In the genomic region with DNA sequence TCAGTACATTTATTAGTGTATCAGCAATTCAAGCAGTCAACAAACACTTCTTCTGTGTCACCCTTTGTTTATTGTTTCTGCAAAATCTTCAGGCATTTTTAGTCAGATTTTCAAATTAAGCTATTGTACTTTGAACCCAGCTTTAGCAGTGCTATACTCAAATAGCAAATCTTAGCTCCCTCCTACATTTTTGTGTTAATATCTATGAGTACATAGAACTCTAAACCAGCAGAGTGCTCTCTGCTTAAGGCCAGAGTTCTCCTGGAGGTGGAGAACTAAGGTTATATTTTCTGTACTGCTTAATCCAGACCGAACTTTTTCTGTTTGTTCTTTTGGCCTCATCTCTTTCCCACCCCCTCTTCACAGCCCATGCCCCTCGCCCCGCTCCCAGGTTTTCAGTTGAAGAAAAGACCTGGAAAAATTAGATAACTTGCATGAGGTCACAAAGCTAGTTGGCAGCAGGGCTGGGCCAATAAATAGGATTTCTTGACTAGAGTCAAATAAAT, we compare ENCODE assay signal across 1 cellular context.
TF ChIP-seq lines count a peak whose summit lies in the region.

No MANE protein-coding gene starts in this region.

TF ChIP-seq in HepG2, 621 proteins besides CTCF, POLR2A, EP300 and RAD21 (continues in another document):
- TF ChIP-seq SP4 (CRISPR knock-in tag; IDR thresholded peaks at IDR 0.05) (no peak), ZNF629 (CRISPR knock-in tag; conservative IDR thresholded peaks at IDR 0.05) (no peak), TEAD2 (CRISPR knock-in tag; IDR thresholded peaks at IDR 0.05) (no peak), PATZ1 (CRISPR knock-in tag; IDR thresholded peaks at IDR 0.05) (0 out of 2 replicates have a peak, but pooled peaks have one; percentile 40), SALL1 (CRISPR knock-in tag; IDR thresholded peaks at IDR 0.05) (no peak), JUND (CRISPR knock-in tag; IDR thresholded peaks at IDR 0.05) (no peak), TRIM22 (IDR thresholded peaks at IDR 0.05) (no peak), ZNF614 (CRISPR knock-in tag; IDR thresholded peaks at IDR 0.05; ENCODE audit: borderline replicate concordance) (peak; percentile 21; the same call in 1 of the 2 replicates), REXO4 (CRISPR knock-in tag; IDR thresholded peaks at IDR 0.05; ENCODE audit: borderline replicate concordance) (no peak), NCOR1 (IDR thresholded peaks at IDR 0.05; ENCODE audit: borderline replicate concordance, low read length) (peak; percentile 74), NR2F6 (IDR thresholded peaks at IDR 0.05) (0 out of 2 replicates have a peak, but pooled peaks have one; percentile 7), NR2F6 (CRISPR knock-in tag; IDR thresholded peaks at IDR 0.05) (no peak), MLXIP (CRISPR knock-in tag; IDR thresholded peaks at IDR 0.05; ENCODE audit: borderline replicate concordance) (no peak), SRSF9 (IDR thresholded peaks at IDR 0.05; ENCODE audit: borderline replicate concordance, insufficient read depth, low read depth, low read length, poor library complexity, severe bottlenecking) (no peak), FOXO1 (CRISPR knock-in tag; IDR thresholded peaks at IDR 0.05) (no peak), FOSL2 (CRISPR knock-in tag; IDR thresholded peaks at IDR 0.05) (no peak), HNF4G (IDR thresholded peaks at IDR 0.05; ENCODE audit: borderline replicate concordance, low read depth, low read length) (peak; percentile 59), HNF4G (CRISPR knock-in tag; IDR thresholded peaks at IDR 0.05; ENCODE audit: borderline replicate concordance, low read depth) (no peak), PRMT3 (CRISPR knock-in tag; IDR thresholded peaks at IDR 0.05; ENCODE audit: borderline replicate concordance, low read depth) (no peak), FLYWCH1 (CRISPR knock-in tag; IDR thresholded peaks at IDR 0.05) (no peak), ZNF33B (CRISPR knock-in tag; IDR thresholded peaks at IDR 0.05) (no peak), TAF15 (IDR thresholded peaks at IDR 0.05; ENCODE audit: low read depth, low read length, poor library complexity, severe bottlenecking) (no peak), ZNF572 (CRISPR knock-in tag; IDR thresholded peaks at IDR 0.05) (no peak), MAFK (conservative IDR thresholded peaks at IDR 0.05 in 1 of 2, IDR thresholded peaks at IDR 0.05 in 1 of 2; ENCODE audit: low read length in 2 of 2) (no peak), ZNF354B (CRISPR knock-in tag; IDR thresholded peaks at IDR 0.05) (no peak), MAZ (IDR thresholded peaks at IDR 0.05; ENCODE audit: borderline replicate concordance, low read depth, low read length) (no peak), MAZ (CRISPR knock-in tag; IDR thresholded peaks at IDR 0.05; ENCODE audit: low read depth) (no peak), ISX (CRISPR knock-in tag; conservative IDR thresholded peaks at IDR 0.05) (no peak), ZNF510 (CRISPR knock-in tag; IDR thresholded peaks at IDR 0.05; ENCODE audit: low read depth) (no peak), SSRP1 (CRISPR knock-in tag; IDR thresholded peaks at IDR 0.05) (no peak), SMAD3 (CRISPR knock-in tag; IDR thresholded peaks at IDR 0.05) (no peak), ATAD3A (CRISPR knock-in tag; IDR thresholded peaks at IDR 0.05) (no peak)
- TF ChIP-seq, protein P1, sequence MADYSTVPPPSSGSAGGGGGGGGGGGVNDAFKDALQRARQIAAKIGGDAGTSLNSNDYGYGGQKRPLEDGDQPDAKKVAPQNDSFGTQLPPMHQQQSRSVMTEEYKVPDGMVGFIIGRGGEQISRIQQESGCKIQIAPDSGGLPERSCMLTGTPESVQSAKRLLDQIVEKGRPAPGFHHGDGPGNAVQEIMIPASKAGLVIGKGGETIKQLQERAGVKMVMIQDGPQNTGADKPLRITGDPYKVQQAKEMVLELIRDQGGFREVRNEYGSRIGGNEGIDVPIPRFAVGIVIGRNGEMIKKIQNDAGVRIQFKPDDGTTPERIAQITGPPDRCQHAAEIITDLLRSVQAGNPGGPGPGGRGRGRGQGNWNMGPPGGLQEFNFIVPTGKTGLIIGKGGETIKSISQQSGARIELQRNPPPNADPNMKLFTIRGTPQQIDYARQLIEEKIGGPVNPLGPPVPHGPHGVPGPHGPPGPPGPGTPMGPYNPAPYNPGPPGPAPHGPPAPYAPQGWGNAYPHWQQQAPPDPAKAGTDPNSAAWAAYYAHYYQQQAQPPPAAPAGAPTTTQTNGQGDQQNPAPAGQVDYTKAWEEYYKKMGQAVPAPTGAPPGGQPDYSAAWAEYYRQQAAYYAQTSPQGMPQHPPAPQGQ (CRISPR knock-in tag; IDR thresholded peaks at IDR 0.05; ENCODE audit: borderline replicate concordance): no peak
- TF ChIP-seq, protein P2, sequence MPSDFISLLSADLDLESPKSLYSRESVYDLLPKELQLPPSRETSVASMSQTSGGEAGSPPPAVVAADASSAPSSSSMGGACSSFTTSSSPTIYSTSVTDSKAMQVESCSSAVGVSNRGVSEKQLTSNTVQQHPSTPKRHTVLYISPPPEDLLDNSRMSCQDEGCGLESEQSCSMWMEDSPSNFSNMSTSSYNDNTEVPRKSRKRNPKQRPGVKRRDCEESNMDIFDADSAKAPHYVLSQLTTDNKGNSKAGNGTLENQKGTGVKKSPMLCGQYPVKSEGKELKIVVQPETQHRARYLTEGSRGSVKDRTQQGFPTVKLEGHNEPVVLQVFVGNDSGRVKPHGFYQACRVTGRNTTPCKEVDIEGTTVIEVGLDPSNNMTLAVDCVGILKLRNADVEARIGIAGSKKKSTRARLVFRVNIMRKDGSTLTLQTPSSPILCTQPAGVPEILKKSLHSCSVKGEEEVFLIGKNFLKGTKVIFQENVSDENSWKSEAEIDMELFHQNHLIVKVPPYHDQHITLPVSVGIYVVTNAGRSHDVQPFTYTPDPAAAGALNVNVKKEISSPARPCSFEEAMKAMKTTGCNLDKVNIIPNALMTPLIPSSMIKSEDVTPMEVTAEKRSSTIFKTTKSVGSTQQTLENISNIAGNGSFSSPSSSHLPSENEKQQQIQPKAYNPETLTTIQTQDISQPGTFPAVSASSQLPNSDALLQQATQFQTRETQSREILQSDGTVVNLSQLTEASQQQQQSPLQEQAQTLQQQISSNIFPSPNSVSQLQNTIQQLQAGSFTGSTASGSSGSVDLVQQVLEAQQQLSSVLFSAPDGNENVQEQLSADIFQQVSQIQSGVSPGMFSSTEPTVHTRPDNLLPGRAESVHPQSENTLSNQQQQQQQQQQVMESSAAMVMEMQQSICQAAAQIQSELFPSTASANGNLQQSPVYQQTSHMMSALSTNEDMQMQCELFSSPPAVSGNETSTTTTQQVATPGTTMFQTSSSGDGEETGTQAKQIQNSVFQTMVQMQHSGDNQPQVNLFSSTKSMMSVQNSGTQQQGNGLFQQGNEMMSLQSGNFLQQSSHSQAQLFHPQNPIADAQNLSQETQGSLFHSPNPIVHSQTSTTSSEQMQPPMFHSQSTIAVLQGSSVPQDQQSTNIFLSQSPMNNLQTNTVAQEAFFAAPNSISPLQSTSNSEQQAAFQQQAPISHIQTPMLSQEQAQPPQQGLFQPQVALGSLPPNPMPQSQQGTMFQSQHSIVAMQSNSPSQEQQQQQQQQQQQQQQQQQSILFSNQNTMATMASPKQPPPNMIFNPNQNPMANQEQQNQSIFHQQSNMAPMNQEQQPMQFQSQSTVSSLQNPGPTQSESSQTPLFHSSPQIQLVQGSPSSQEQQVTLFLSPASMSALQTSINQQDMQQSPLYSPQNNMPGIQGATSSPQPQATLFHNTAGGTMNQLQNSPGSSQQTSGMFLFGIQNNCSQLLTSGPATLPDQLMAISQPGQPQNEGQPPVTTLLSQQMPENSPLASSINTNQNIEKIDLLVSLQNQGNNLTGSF (CRISPR knock-in tag; IDR thresholded peaks at IDR 0.05): no peak
- TF ChIP-seq, protein P3, sequence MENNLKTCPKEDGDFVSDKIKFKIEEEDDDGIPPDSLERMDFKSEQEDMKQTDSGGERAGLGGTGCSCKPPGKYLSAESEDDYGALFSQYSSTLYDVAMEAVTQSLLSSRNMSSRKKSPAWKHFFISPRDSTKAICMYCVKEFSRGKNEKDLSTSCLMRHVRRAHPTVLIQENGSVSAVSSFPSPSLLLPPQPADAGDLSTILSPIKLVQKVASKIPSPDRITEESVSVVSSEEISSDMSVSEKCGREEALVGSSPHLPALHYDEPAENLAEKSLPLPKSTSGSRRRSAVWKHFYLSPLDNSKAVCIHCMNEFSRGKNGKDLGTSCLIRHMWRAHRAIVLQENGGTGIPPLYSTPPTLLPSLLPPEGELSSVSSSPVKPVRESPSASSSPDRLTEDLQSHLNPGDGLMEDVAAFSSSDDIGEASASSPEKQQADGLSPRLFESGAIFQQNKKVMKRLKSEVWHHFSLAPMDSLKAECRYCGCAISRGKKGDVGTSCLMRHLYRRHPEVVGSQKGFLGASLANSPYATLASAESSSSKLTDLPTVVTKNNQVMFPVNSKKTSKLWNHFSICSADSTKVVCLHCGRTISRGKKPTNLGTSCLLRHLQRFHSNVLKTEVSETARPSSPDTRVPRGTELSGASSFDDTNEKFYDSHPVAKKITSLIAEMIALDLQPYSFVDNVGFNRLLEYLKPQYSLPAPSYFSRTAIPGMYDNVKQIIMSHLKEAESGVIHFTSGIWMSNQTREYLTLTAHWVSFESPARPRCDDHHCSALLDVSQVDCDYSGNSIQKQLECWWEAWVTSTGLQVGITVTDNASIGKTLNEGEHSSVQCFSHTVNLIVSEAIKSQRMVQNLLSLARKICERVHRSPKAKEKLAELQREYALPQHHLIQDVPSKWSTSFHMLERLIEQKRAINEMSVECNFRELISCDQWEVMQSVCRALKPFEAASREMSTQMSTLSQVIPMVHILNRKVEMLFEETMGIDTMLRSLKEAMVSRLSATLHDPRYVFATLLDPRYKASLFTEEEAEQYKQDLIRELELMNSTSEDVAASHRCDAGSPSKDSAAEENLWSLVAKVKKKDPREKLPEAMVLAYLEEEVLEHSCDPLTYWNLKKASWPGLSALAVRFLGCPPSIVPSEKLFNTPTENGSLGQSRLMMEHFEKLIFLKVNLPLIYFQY (CRISPR knock-in tag; IDR thresholded peaks at IDR 0.05; ENCODE audit: borderline replicate concordance): no peak
- TF ChIP-seq, protein P4, sequence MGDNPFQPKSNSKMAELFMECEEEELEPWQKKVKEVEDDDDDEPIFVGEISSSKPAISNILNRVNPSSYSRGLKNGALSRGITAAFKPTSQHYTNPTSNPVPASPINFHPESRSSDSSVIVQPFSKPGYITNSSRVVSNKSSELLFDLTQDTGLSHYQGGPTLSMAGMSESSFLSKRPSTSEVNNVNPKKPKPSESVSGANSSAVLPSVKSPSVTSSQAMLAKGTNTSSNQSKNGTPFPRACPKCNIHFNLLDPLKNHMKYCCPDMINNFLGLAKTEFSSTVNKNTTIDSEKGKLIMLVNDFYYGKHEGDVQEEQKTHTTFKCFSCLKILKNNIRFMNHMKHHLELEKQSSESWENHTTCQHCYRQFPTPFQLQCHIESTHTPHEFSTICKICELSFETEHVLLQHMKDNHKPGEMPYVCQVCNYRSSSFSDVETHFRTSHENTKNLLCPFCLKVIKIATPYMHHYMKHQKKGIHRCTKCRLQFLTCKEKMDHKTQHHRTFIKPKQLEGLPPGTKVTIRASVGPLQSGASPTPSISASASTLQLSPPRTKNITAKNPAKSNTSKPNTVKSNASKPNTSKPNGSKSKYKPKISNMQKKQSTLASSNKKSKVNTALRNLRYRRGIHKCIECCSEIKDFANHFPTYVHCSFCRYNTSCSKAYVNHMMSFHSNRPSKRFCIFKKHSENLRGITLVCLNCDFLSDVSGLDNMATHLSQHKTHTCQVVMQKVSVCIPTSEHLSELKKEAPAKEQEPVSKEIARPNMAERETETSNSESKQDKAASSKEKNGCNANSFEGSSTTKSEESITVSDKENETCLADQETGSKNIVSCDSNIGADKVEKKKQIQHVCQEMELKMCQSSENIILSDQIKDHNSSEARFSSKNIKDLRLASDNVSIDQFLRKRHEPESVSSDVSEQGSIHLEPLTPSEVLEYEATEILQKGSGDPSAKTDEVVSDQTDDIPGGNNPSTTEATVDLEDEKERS (CRISPR knock-in tag; IDR thresholded peaks at IDR 0.05): no peak
